15 cellular contexts compared by ENCODE assay signal in genomic region chr6:80535914-80536565, GRCh38.
DNase-seq lines count a peak whose midpoint lies in the region; ATAC-seq, FAIRE-seq and TF ChIP-seq lines count a peak whose summit lies in the region.
"Had no signal": no experiment of that assay in that cellular context is flagged by ENCODE, and none has a peak within 500 bp of the region (broad histone marks: within the 10 kb centered on the region; RNA-seq: fewer than 3 reads in every experiment).

No MANE protein-coding gene starts in this region.

- H3K27me3 ChIP-seq in astrocyte (ENCODE audit: insufficient read depth, low read length) = no peaks in the 10 kb centered on the region
- no peaks in the 10 kb centered on the region for H3K27me3 ChIP-seq in keratinocyte (ENCODE audit: control insufficient read depth, extremely low read depth, insufficient read depth, low read length)
- H3K27me3 ChIP-seq: left lung had no signal

- no peaks in the 10 kb centered on the region for H3K36me3 Mint-ChIP-seq in astrocyte (ENCODE audit: low read depth, unreplicated experiment)

- H3K4me2 ChIP-seq in astrocyte (ENCODE audit: low read length) (no peak overlapping the region), keratinocyte (ENCODE audit: control insufficient read depth, extremely low read depth, insufficient read depth, low read depth, low read length) (no peak overlapping the region)

- H3K9me1 ChIP-seq in keratinocyte (ENCODE audit: control insufficient read depth, extremely low read depth, insufficient read depth, low read length) = no peaks in the 10 kb centered on the region

- peaks cover 31% of the 10 kb centered on the region for H3K4me1 Mint-ChIP-seq in astrocyte (ENCODE audit: low read depth, unreplicated experiment)

- H3K4me1 ChIP-seq in astrocyte (ENCODE audit: insufficient read depth, low read length) (peaks cover 7% of the 10 kb centered on the region), keratinocyte (ENCODE audit: control insufficient read depth, extremely low read depth, insufficient read depth, low read length) (peaks cover 18% of the 10 kb centered on the region)
- H3K4me1 ChIP-seq: left lung had no signal

- H3K27ac ChIP-seq in astrocyte (ENCODE audit: low read depth, low read length) (no peak overlapping the region), keratinocyte (ENCODE audit: control insufficient read depth, insufficient read depth, low read length) (no peak overlapping the region)
- H3K27ac ChIP-seq: left lung had no signal

- no peaks in the 10 kb centered on the region for H3K27me3 Mint-ChIP-seq in astrocyte (ENCODE audit: low read depth, unreplicated experiment)
- H3K27me3 Mint-ChIP-seq: natural killer cell treated with Interleukin-12 subunit alpha and Interleukin-12 subunit beta and Interleukin-15 and Interleukin-18, amount 100 ng/mL, for 72 hours had no signal

- H3K9me3 ChIP-seq in astrocyte (ENCODE audit: insufficient read depth, low read depth, low read length) (no peaks in the 10 kb centered on the region), keratinocyte (ENCODE audit: control insufficient read depth, low read depth, low read length) (peaks cover 3% of the 10 kb centered on the region)

- H3K4me3 ChIP-seq in astrocyte (ENCODE audit: insufficient read depth, low read depth, low read length) (no peak overlapping the region), keratinocyte (ENCODE audit: control insufficient read depth in 2 of 3, extremely low read depth in 1 of 3, insufficient read depth in 2 of 3, low read depth in 1 of 3, low read length in 3 of 3) (no peak overlapping the region)
- H3K4me3 ChIP-seq: left lung had no signal

- H3K79me2 ChIP-seq in astrocyte (ENCODE audit: insufficient read depth, low read length) = no peaks in the 10 kb centered on the region
- no peaks in the 10 kb centered on the region for H3K79me2 ChIP-seq in keratinocyte (ENCODE audit: control insufficient read depth, insufficient read depth, low read length)

- ATAC-seq in GM18519 (IDR thresholded peaks at IDR 0.05; ENCODE audit: low FRiP score, unreplicated experiment) (no peak), GM21381 (IDR thresholded peaks at IDR 0.05; ENCODE audit: unreplicated experiment) (no peak)
- ATAC-seq: left lung; natural killer cell treated with Interleukin-12 subunit alpha and Interleukin-12 subunit beta and Interleukin-15 and Interleukin-18, amount 100 ng/mL, for 72 hours had no signal

- H2AFZ ChIP-seq in astrocyte (ENCODE audit: low read depth, low read length) = no peak overlapping the region
- H2AFZ ChIP-seq in keratinocyte (ENCODE audit: control insufficient read depth, low read length) = no peak overlapping the region

- peak overlapping the region; percentile 85 for H3K27ac Mint-ChIP-seq in astrocyte (ENCODE audit: unreplicated experiment)
- H3K27ac Mint-ChIP-seq: natural killer cell treated with Interleukin-12 subunit alpha and Interleukin-12 subunit beta and Interleukin-15 and Interleukin-18, amount 100 ng/mL, for 72 hours had no signal

- H3K9ac ChIP-seq in astrocyte (ENCODE audit: low read length) (no peak overlapping the region), keratinocyte (ENCODE audit: control insufficient read depth, extremely low read depth, insufficient read depth, low read length) (no peak overlapping the region)

- no peak for TF ChIP-seq CTCF in astrocyte (IDR thresholded peaks at IDR 0.05; ENCODE audit: insufficient read depth, low read depth, low read length)
- no peak for TF ChIP-seq CTCF in keratinocyte (optimal IDR thresholded peaks at IDR 0.05 in 1 of 3, IDR thresholded peaks at IDR 0.05 in 1 of 3, conservative IDR thresholded peaks at IDR 0.05 in 1 of 3; ENCODE audit: extremely low read depth in 1 of 3, insufficient read depth in 2 of 3, low read length in 3 of 3)

- no peak overlapping the region for H3K4me3 Mint-ChIP-seq in astrocyte (ENCODE audit: unreplicated experiment)
- H3K4me3 Mint-ChIP-seq: natural killer cell treated with Interleukin-12 subunit alpha and Interleukin-12 subunit beta and Interleukin-15 and Interleukin-18, amount 100 ng/mL, for 72 hours had no signal

- no peaks in the 10 kb centered on the region for H4K20me1 ChIP-seq in astrocyte (ENCODE audit: insufficient read depth, low read length)
- no peaks in the 10 kb centered on the region for H4K20me1 ChIP-seq in keratinocyte (ENCODE audit: control insufficient read depth, extremely low read depth, insufficient read depth, low read length)

- FAIRE-seq in astrocyte (lab: Jason Lieb, UNC) = no peak
- FAIRE-seq in keratinocyte (lab: Jason Lieb, UNC) = no peak
- FAIRE-seq: A204.1 had no signal

- dilution Hi-C loops in keratinocyte (cut with MboI; ENCODE audit: extremely low pct_ligation_motif_present, low sequenced_read_pairs) = no loop called here

- H3K9me3 Mint-ChIP-seq in astrocyte (ENCODE audit: unreplicated experiment) = peaks cover 10% of the 10 kb centered on the region

- peak; percentile 57 for DNase-seq in DMS 273 (lab: John Stamatoyannopoulos, UW; ENCODE audit: unreplicated experiment)
- no peak for DNase-seq in DMS 273 treated with DMSO at 0.1 percent for 48 hours (lab: John Stamatoyannopoulos, UW)
- peak; percentile 63 for DNase-seq in HT1080 (ENCODE audit: low read depth)
- DNase-seq in astrocyte (ENCODE audit: low read depth) = no peak
- DNase-seq in keratinocyte (ENCODE audit: low read depth, low spot score) = peak; percentile 62
- DNase-seq in mucosa of gallbladder (ENCODE audit: low spot score) = no peak
- DNase-seq: activated naive CD4-positive, alpha-beta T cell treated with Interleukin-2 at 50 U/mL for 16 hours; COR-L47; hippocampal formation; left lung; NCI-H1436 had no signal

- H3K36me3 ChIP-seq in astrocyte (ENCODE audit: insufficient read depth, low read length) (no peaks in the 10 kb centered on the region), keratinocyte (ENCODE audit: control insufficient read depth in 2 of 2, extremely low read depth in 1 of 2, insufficient read depth in 2 of 2, low read length in 2 of 2) (no peaks in the 10 kb centered on the region)
- H3K36me3 ChIP-seq: left lung had no signal

Comparison
In these comparisons a context has a peak if more than half of its experiments do, and no peak if none do; other contexts are left out.
1. DNase-seq: peak in DMS 273 (single experiment), HT1080 (single experiment) and keratinocyte (single experiment); none in DMS 273 treated with DMSO at 0.1 percent for 48 hours (single experiment), astrocyte (single experiment) and mucosa of gallbladder (single experiment).